ENCODE assay signal across 8 cellular contexts in genomic region chr11:126211236-126212088, GRCh38. TPM values are rescaled to one million over a fixed set of nuclear protein-coding genes. Genes with fewer than 3 reads are reported as not detected.
DNase-seq lines count a peak whose midpoint lies in the region; ATAC-seq, FAIRE-seq and TF ChIP-seq lines count a peak whose summit lies in the region.

FAM118B (plus strand) TSS chr11:126211782; CDS start chr11:126235002, 23,220 bp downstream.
RPUSD4 (minus strand) TSS chr11:126211650; CDS start chr11:126211638, 12 bp downstream.

- H3K9me3 ChIP-seq in H1 (ENCODE audit: insufficient read depth in 2 of 2, low read depth in 1 of 2, low read length in 1 of 2), result no peaks in the 10 kb centered on the region

- peaks cover 0 to 2% of the 10 kb centered on the region in 2 experiments for H4K20me1 ChIP-seq in H1 (replicated peaks in 1 of 2; ENCODE audit: control insufficient read depth in 1 of 2, insufficient read depth in 2 of 2, low read length in 2 of 2)

- H2BK20ac ChIP-seq in H1 (ENCODE audit: low read length), result no peak within 1 kb of the TSS

- H2BK15ac ChIP-seq in H1 (ENCODE audit: low read length) (no peak within 1 kb of the TSS), mesendoderm (replicated peaks; ENCODE audit: low read depth) (no peak within 1 kb of the TSS)

- H3K23ac ChIP-seq in H1 (ENCODE audit: insufficient read length), result no peak within 1 kb of the TSS
- H3K23ac ChIP-seq in mesendoderm (ENCODE audit: low read length), result no peak within 1 kb of the TSS

- peaks cover 2 to 28% (median 15%) of the 10 kb centered on the region in 4 experiments; a peak in 6 of 8 replicates for H3K36me3 ChIP-seq in H1 (ENCODE audit: control insufficient read depth in 2 of 4, insufficient read depth in 4 of 4, low read length in 3 of 4)
- peaks cover 2% of the 10 kb centered on the region for H3K36me3 ChIP-seq in mesendoderm (ENCODE audit: control insufficient read depth, insufficient read depth, low read length)

- peak within 1 kb of the TSS; percentile 79 to 99 (median 94) for H3K4me3 ChIP-seq in H1 (ENCODE audit: extremely low read depth in 1 of 4, insufficient read depth in 2 of 4, low read depth in 3 of 4, low read length in 4 of 4)
- peak within 1 kb of the TSS; percentile 88 for H3K4me3 ChIP-seq in mesendoderm (ENCODE audit: low read length)

- H3K14ac ChIP-seq in H1 (ENCODE audit: insufficient read length), result no peak within 1 kb of the TSS

- CTCF ChIA-PET in H1 (lab: Charles Lee; ENCODE audit: partially characterized antibody), result interaction anchor here (0.9 to 1.2 kb wide), 2 partner anchors 22 to 270 kb away, joined by 3 read pairs; no protein-coding TSS in a partner anchor

- H3K56ac ChIP-seq in H1 (replicated peaks; ENCODE audit: insufficient read length, low read depth, low read length), result peak within 1 kb of the TSS; percentile 59
- peak within 1 kb of the TSS; percentile 94 for H3K56ac ChIP-seq in mesendoderm (ENCODE audit: low read length)

- H3K23me2 ChIP-seq in H1 (ENCODE audit: low read depth, low read length), result peaks cover 7% of the 10 kb centered on the region; the same call in 1 of the 2 replicates

- H4K5ac ChIP-seq in H1 (ENCODE audit: insufficient read length, low read depth, low read length), result peak within 1 kb of the TSS; percentile 82
- no peak within 1 kb of the TSS for H4K5ac ChIP-seq in mesendoderm (ENCODE audit: low read length)

- H2BK120ac ChIP-seq in H1 (replicated peaks; ENCODE audit: low read depth, low read length) (no peak within 1 kb of the TSS), mesendoderm (ENCODE audit: low read depth, low read length) (no peak within 1 kb of the TSS)

- peak within 1 kb of the TSS; percentile 89; the same call in 1 of the 2 replicates for H2AFZ ChIP-seq in H1 (ENCODE audit: low read length)

- 2% methylated on average over 52 of the region's 62 CpGs; no CpG with 5 or more reads in 1 of the 2 experiments for WGBS in H1 (ENCODE audit: extremely low coverage in 1 of 2, insufficient coverage in 1 of 2, insufficient read length in 1 of 2, insufficient replicate concordance in 2 of 2, low coverage in 1 of 2, low lambda C conversion rate in 2 of 2, missing lambda C conversion rate in 1 of 2), 2 experiments
- no CpG with 5 or more reads among the region's 62 CpGs for WGBS in mesendoderm (ENCODE audit: extremely low coverage, insufficient coverage, low lambda C conversion rate)

- H2BK5ac ChIP-seq in H1 (ENCODE audit: low read depth, low read length) (peak within 1 kb of the TSS; percentile 68), mesendoderm (ENCODE audit: low read length) (no peak within 1 kb of the TSS)

- POLR2A ChIA-PET in H1 (lab: Charles Lee; ENCODE audit: partially characterized antibody), result interaction anchor here (0.5 to 3.3 kb wide), 27 partner anchors 8 to 619 kb away, joined by 3 to 18 read pairs (median 4); partner anchors contain the start of genes FOXRED1, PUS3, SRPRA and STT3A

- peak; percentile 92 for ATAC-seq in GM21390 (IDR thresholded peaks at IDR 0.05; ENCODE audit: unreplicated experiment)

- H2AK5ac ChIP-seq in H1 (ENCODE audit: low read depth, low read length) (no peak within 1 kb of the TSS), mesendoderm (ENCODE audit: low read length) (no peak within 1 kb of the TSS)

- H3K9ac ChIP-seq in H1 (replicated peaks in 1 of 4; ENCODE audit: extremely low read depth in 1 of 4, low read depth in 3 of 4, low read length in 3 of 4) (peak within 1 kb of the TSS; percentile 78 to 94 (median 92)), mesendoderm (ENCODE audit: low read length) (peak within 1 kb of the TSS; percentile 88)

- H2BK12ac ChIP-seq in H1 (ENCODE audit: low read depth, low read length), result no peak within 1 kb of the TSS

- TF ChIP-seq POLR2A in H1 (IDR thresholded peaks at IDR 0.05; ENCODE audit: control extremely low read depth in 1 of 2, low read depth in 2 of 2, low read length in 2 of 2), result peak; percentile 86 to 94

- peak within 1 kb of the TSS; percentile 91 to 96 for H3K4me2 ChIP-seq in H1 (ENCODE audit: insufficient read depth in 1 of 2, low read depth in 2 of 2, low read length in 2 of 2)
- H3K4me2 ChIP-seq in mesendoderm (ENCODE audit: low read length), result peak within 1 kb of the TSS; percentile 81

- H3K27me3 ChIP-seq in H1 (replicated peaks in 1 of 4; ENCODE audit: control insufficient read depth in 3 of 4, extremely low read depth in 1 of 4, insufficient read depth in 3 of 4, low read length in 3 of 4) (no peaks in the 10 kb centered on the region), mesendoderm (ENCODE audit: insufficient read depth, low read length, poor library complexity) (no peaks in the 10 kb centered on the region)

- H3K79me1 ChIP-seq in H1 (ENCODE audit: low read depth, low read length), result peaks cover 13% of the 10 kb centered on the region
- peaks cover 12% of the 10 kb centered on the region for H3K79me1 ChIP-seq in mesendoderm (ENCODE audit: low read length)

- DNase-seq in Caki2 (ENCODE audit: low read depth) (peak; percentile 75), HUDEP-2 (lab: John Stamatoyannopoulos, UW; ENCODE audit: unreplicated experiment in 76 of 76) (peak in 75 of 76 experiments; percentile 42 to 98 (median 94)), NOMO-1 treated with dmso at 0.1 percent for 144 hours (lab: John Stamatoyannopoulos, UW; ENCODE audit: unreplicated experiment) (peak; percentile 91), H1 (ENCODE audit: low read depth in 1 of 2, low spot score in 2 of 2) (peak; percentile 90 to 99), mesendoderm (peak; percentile 98)
- DNase-seq in activated CD8-positive, alpha-beta memory T cell treated with anti-CD3 and anti-CD28 coated beads for 48 hours (ENCODE audit: low read depth in 2 of 3, low spot score in 2 of 3), result peak; percentile 94 to 97 (median 96)
- DNase-seq in stimulated activated CD8-positive, alpha-beta memory T cell treated with anti-CD3 and anti-CD28 coated beads, Interleukin-12 subunit alpha, Interleukin-12 subunit beta, amount 100 ng/mL, for 4 hours (ENCODE audit: low read depth), result peak; percentile 98

- H3K4ac ChIP-seq in H1 (replicated peaks; ENCODE audit: insufficient read length, low read depth, low read length) (peak within 1 kb of the TSS; percentile 23), mesendoderm (ENCODE audit: low read depth, low read length) (peak within 1 kb of the TSS; percentile 41)

- H3K79me2 ChIP-seq in H1 (ENCODE audit: control insufficient read depth in 1 of 2, insufficient read depth in 2 of 2, low read length in 2 of 2), result peaks cover 7 to 61% of the 10 kb centered on the region in 2 experiments
- H3K79me2 ChIP-seq in mesendoderm (ENCODE audit: control insufficient read depth, insufficient read depth, low read length), result peaks cover 30% of the 10 kb centered on the region

- H3K18ac ChIP-seq in H1 (ENCODE audit: extremely low read depth, low read length), result peak within 1 kb of the TSS; percentile 66; the same call in 1 of the 2 replicates
- no peak within 1 kb of the TSS for H3K18ac ChIP-seq in mesendoderm (ENCODE audit: low read length)

- TF ChIP-seq CTCF in H1 (IDR thresholded peaks at IDR 0.05; ENCODE audit: control extremely low read depth in 1 of 3, insufficient read depth in 1 of 3, low read depth in 1 of 3, low read length in 3 of 3), result no peak

- TF ChIP-seq RAD21 in H1 (IDR thresholded peaks at IDR 0.05 in 1 of 2, conservative IDR thresholded peaks at IDR 0.05 in 1 of 2; ENCODE audit: low read depth in 2 of 2, low read length in 2 of 2), result no peak

- no peak for FAIRE-seq in H1 (lab: Jason Lieb, UNC)

- TF ChIP-seq EP300 in H1 (IDR thresholded peaks at IDR 0.05; ENCODE audit: borderline replicate concordance in 1 of 2, low read depth in 2 of 2, low read length in 2 of 2), result no peak

- H3K4me1 ChIP-seq in H1 (replicated peaks in 1 of 4; ENCODE audit: control insufficient read depth in 3 of 4, insufficient read depth in 4 of 4, low read length in 3 of 4) (peaks cover 0 to 11% (median 3%) of the 10 kb centered on the region in 4 experiments; a peak in 2 of 7 replicates), mesendoderm (ENCODE audit: control insufficient read depth, low read depth, low read length) (no peaks in the 10 kb centered on the region)

- in situ Hi-C loops in Caki2 (cut with HindIII; ENCODE audit: low pct_unique_long_range_greater_than_20kb, low sequenced_read_pairs), result no loop called here

- H4K8ac ChIP-seq in H1 (ENCODE audit: extremely low read depth, insufficient read depth, low read length) (peak within 1 kb of the TSS; percentile 99; the same call in 1 of the 2 replicates), mesendoderm (ENCODE audit: low read depth, low read length) (no peak within 1 kb of the TSS)

- H3K27ac ChIP-seq in H1 (ENCODE audit: low read depth, low read length) (peak within 1 kb of the TSS; percentile 82), mesendoderm (ENCODE audit: low read depth, low read length) (peak within 1 kb of the TSS; percentile 30)

- no peak within 1 kb of the TSS for H4K91ac ChIP-seq in H1 (replicated peaks; ENCODE audit: insufficient read length, low read length)

TF ChIP-seq in H1, 55 proteins besides CTCF, POLR2A, EP300 and RAD21 (continues in another document):
- TF ChIP-seq BRCA1 (IDR thresholded peaks at IDR 0.05; ENCODE audit: low read depth, low read length), result no peak

RNA-seq across cellular contexts. Expression of gene FAM118B, which starts in this region (rescaled TPM):
- total RNA-seq in Caki2 (2014; rRNA removed; shearing (Covaris generic); ENCODE audit: low replicate concordance), result 2.3 and 5.7 TPM in 2 replicates
- total RNA-seq in H1 (2021; fragmentation: NEBNext Ultra II Directional; extraction: Animal tissue kit (Norgen Biotek cat#: 25700)), result 47.1 and 48.3 TPM in 2 replicates
- 15.5 and 25.3 TPM in 2 replicates for polyA plus RNA-seq in H1 (2011; rRNA removed)
- 33.4 TPM for polyA plus RNA-seq in H1 (2011; cell fraction: cytosol; rRNA removed)
- 11.6 TPM for polyA plus RNA-seq in H1 (2011; cell fraction: nucleus; rRNA removed)
- polyA plus RNA-seq in H1 (2012, experiment 1 of 2), result 36.7 to 42.0 TPM (median 38.1 TPM) in 4 replicates
- 11.5 TPM for polyA plus RNA-seq in H1 (2012, experiment 2 of 2)
- polyA plus RNA-seq in H1 (2013, experiment 1 of 2), result 27.6 TPM
- 26.8 TPM for polyA plus RNA-seq in H1 (2013, experiment 2 of 2)
- 23.0 and 33.8 TPM in 2 replicates for polyA minus RNA-seq in H1 (2011; rRNA and poly(A)+ RNA removed)
- polyA minus RNA-seq in H1 (2011; cell fraction: cytosol; rRNA and poly(A)+ RNA removed), result 16.0 TPM
- 35.9 TPM for polyA minus RNA-seq in H1 (2011; cell fraction: nucleus; rRNA and poly(A)+ RNA removed)
- polyA plus RNA-seq in mesendoderm (2013, experiment 1 of 2), result 27.5 TPM
- polyA plus RNA-seq in mesendoderm (2013, experiment 2 of 2), result 28.3 TPM

RNA-seq across cellular contexts. Expression of gene RPUSD4, which starts in this region (rescaled TPM):
- 9.2 and 11.7 TPM in 2 replicates for total RNA-seq in Caki2 (2014; rRNA removed; shearing (Covaris generic); ENCODE audit: low replicate concordance)
- 48.2 and 50.7 TPM in 2 replicates for total RNA-seq in H1 (2021; fragmentation: NEBNext Ultra II Directional; extraction: Animal tissue kit (Norgen Biotek cat#: 25700))
- 36.1 and 46.7 TPM in 2 replicates for polyA plus RNA-seq in H1 (2011; rRNA removed)
- polyA plus RNA-seq in H1 (2011; cell fraction: cytosol; rRNA removed), result 55.9 TPM
- polyA plus RNA-seq in H1 (2011; cell fraction: nucleus; rRNA removed), result 81.0 TPM
- polyA plus RNA-seq in H1 (2012, experiment 1 of 2), result 46.3 to 52.7 TPM (median 46.7 TPM) in 4 replicates
- polyA plus RNA-seq in H1 (2012, experiment 2 of 2), result 39.5 TPM
- polyA plus RNA-seq in H1 (2013, experiment 1 of 2), result 25.5 TPM
- polyA plus RNA-seq in H1 (2013, experiment 2 of 2), result 24.2 TPM
- polyA minus RNA-seq in H1 (2011; rRNA and poly(A)+ RNA removed), result 165 and 201 TPM in 2 replicates
- polyA minus RNA-seq in H1 (2011; cell fraction: cytosol; rRNA and poly(A)+ RNA removed), result 43.7 TPM
- polyA minus RNA-seq in H1 (2011; cell fraction: nucleus; rRNA and poly(A)+ RNA removed), result 64.7 TPM
- 28.2 TPM for polyA plus RNA-seq in mesendoderm (2013, experiment 1 of 2)
- 28.0 TPM for polyA plus RNA-seq in mesendoderm (2013, experiment 2 of 2)

Comparison
In these comparisons a context has a peak if more than half of its experiments do, and no peak if none do; other contexts are left out.
1. Peak in every context shown above with its lines: DNase-seq, ATAC-seq, H3K4me3 ChIP-seq and H3K27ac ChIP-seq.